12 cellular contexts compared by ENCODE assay signal in the genomic region with DNA sequence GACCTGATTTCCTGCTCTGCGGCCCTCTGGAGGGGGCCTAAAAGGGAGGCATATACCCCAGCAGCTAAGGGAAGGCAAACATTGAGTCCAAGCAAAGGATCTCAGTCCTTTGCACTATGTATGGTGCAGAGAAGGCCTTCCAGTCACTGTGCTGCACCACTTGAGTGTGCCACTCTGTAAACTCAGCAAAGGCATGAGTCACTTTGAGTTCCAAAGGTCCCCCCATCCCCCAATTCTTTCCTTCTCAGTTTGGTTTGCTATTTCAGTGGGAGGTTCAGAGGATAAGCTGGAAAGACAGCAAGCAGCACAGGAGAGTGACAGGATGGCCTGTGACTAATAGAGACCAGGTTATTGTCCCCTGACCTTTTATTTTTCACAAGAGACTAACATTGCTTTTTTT.
DNase-seq lines count a peak whose midpoint lies in the region; ATAC-seq and TF ChIP-seq lines count a peak whose summit lies in the region.
"Had no signal": no experiment of that assay in that cellular context is flagged by ENCODE, and none has a peak within 500 bp of the region (broad histone marks: within the 10 kb centered on the region; RNA-seq: fewer than 3 reads in every experiment).

No MANE protein-coding gene starts in this region.

- H3K27me3 Mint-ChIP-seq in mesothelial cell of epicardium (ENCODE audit: low read depth): no peaks in the 10 kb centered on the region
- H3K27me3 Mint-ChIP-seq: IgD-negative memory B cell had no signal

- WGBS in gastroesophageal sphincter (ENCODE audit: low coverage in 1 of 2), 2 donors: 60 to 100% methylated on average over 1 of the region's 1 CpG

- H3K4me3 ChIP-seq in gastroesophageal sphincter: no peak overlapping the region
- H3K4me3 ChIP-seq: uterus had no signal

- no peak for TF ChIP-seq POLR2A in gastroesophageal sphincter (IDR thresholded peaks at IDR 0.05)

- ATAC-seq in gastroesophageal sphincter: no peak
- no peak for ATAC-seq in GM21717 (IDR thresholded peaks at IDR 0.05; ENCODE audit: unreplicated experiment)

- H3K9me3 ChIP-seq in gastroesophageal sphincter: no peaks in the 10 kb centered on the region
- H3K9me3 ChIP-seq: uterus had no signal

- no peak overlapping the region for H3K27ac Mint-ChIP-seq in mesothelial cell of epicardium
- H3K27ac Mint-ChIP-seq: IgD-negative memory B cell had no signal

- peak; percentile 42 for DNase-seq in AG08396 (ENCODE audit: low spot score)
- peak; percentile 38 for DNase-seq in HK-2 (ENCODE audit: unreplicated experiment)
- DNase-seq in amniotic stem cell (lab: John Stamatoyannopoulos, UW): peak; percentile 14
- DNase-seq in left kidney (ENCODE audit: low read depth, low spot score): peak; percentile 31
- no peak for DNase-seq in mesothelial cell of epicardium (ENCODE audit: low spot score in 2 of 2, unreplicated experiment in 2 of 2)
- DNase-seq in stimulated activated CD4-positive, alpha-beta T cell treated with anti-CD3 and anti-CD28 coated beads, Interleukin-15, amount 100 ng/mL, for 24 hours: no peak
- DNase-seq: NCI-H2081 treated with DMSO at 0.1 percent for 48 hours, uterus had no signal

- H3K4me1 Mint-ChIP-seq in mesothelial cell of epicardium: no peaks in the 10 kb centered on the region
- H3K4me1 Mint-ChIP-seq: IgD-negative memory B cell had no signal

- no peak overlapping the region for H3K27ac ChIP-seq in gastroesophageal sphincter
- H3K27ac ChIP-seq: parathyroid adenoma, uterus had no signal

- H3K27me3 ChIP-seq in gastroesophageal sphincter: no peaks in the 10 kb centered on the region
- H3K27me3 ChIP-seq: uterus had no signal

- no peaks in the 10 kb centered on the region for H3K36me3 ChIP-seq in gastroesophageal sphincter
- H3K36me3 ChIP-seq: uterus had no signal

- H3K36me3 Mint-ChIP-seq in mesothelial cell of epicardium: no peaks in the 10 kb centered on the region

- no peak for TF ChIP-seq EP300 in gastroesophageal sphincter (IDR thresholded peaks at IDR 0.05)

- H3K9me3 Mint-ChIP-seq in mesothelial cell of epicardium: peaks cover 3% of the 10 kb centered on the region
- H3K9me3 Mint-ChIP-seq: IgD-negative memory B cell had no signal

- H3K4me3 Mint-ChIP-seq in mesothelial cell of epicardium: no peak overlapping the region
- H3K4me3 Mint-ChIP-seq: IgD-negative memory B cell had no signal

- no peak for TF ChIP-seq CTCF in gastroesophageal sphincter (IDR thresholded peaks at IDR 0.05)
- TF ChIP-seq CTCF in mesothelial cell of epicardium (IDR thresholded peaks at IDR 0.05; ENCODE audit: unreplicated experiment): no peak

- H3K4me1 ChIP-seq in gastroesophageal sphincter: no peaks in the 10 kb centered on the region
- H3K4me1 ChIP-seq: parathyroid adenoma, uterus had no signal

Comparison
In these comparisons a context has a peak if more than half of its experiments do, and no peak if none do; other contexts are left out.
1. DNase-seq: peak in AG08396 (single experiment), HK-2 (single experiment), amniotic stem cell (single experiment) and left kidney (single experiment); none in mesothelial cell of epicardium (0 of 2) and stimulated activated CD4-positive, alpha-beta T cell treated with anti-CD3 and anti-CD28 coated beads, Interleukin-15, amount 100 ng/mL, for 24 hours (single experiment).